ENCODE assay signal across 1 cellular context in genomic region chr9:135221576-135221950, GRCh38.
TF ChIP-seq lines count a peak whose summit lies in the region.

No MANE protein-coding gene starts in this region.

TF ChIP-seq in HepG2, 621 proteins besides CTCF, POLR2A, EP300 and RAD21 (continued from another document):
- TF ChIP-seq, protein P1, sequence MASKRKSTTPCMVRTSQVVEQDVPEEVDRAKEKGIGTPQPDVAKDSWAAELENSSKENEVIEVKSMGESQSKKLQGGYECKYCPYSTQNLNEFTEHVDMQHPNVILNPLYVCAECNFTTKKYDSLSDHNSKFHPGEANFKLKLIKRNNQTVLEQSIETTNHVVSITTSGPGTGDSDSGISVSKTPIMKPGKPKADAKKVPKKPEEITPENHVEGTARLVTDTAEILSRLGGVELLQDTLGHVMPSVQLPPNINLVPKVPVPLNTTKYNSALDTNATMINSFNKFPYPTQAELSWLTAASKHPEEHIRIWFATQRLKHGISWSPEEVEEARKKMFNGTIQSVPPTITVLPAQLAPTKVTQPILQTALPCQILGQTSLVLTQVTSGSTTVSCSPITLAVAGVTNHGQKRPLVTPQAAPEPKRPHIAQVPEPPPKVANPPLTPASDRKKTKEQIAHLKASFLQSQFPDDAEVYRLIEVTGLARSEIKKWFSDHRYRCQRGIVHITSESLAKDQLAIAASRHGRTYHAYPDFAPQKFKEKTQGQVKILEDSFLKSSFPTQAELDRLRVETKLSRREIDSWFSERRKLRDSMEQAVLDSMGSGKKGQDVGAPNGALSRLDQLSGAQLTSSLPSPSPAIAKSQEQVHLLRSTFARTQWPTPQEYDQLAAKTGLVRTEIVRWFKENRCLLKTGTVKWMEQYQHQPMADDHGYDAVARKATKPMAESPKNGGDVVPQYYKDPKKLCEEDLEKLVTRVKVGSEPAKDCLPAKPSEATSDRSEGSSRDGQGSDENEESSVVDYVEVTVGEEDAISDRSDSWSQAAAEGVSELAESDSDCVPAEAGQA (IDR thresholded peaks at IDR 0.05; ENCODE audit: low read depth): no peak
- TF ChIP-seq, protein P1 (CRISPR knock-in tag; IDR thresholded peaks at IDR 0.05; ENCODE audit: borderline replicate concordance): no peak
- TF ChIP-seq RAD51 (IDR thresholded peaks at IDR 0.05; ENCODE audit: borderline replicate concordance) (no peak), SRSF9 (IDR thresholded peaks at IDR 0.05; ENCODE audit: borderline replicate concordance, insufficient read depth, low read depth, low read length, poor library complexity, severe bottlenecking) (no peak)
